In the genomic region with DNA sequence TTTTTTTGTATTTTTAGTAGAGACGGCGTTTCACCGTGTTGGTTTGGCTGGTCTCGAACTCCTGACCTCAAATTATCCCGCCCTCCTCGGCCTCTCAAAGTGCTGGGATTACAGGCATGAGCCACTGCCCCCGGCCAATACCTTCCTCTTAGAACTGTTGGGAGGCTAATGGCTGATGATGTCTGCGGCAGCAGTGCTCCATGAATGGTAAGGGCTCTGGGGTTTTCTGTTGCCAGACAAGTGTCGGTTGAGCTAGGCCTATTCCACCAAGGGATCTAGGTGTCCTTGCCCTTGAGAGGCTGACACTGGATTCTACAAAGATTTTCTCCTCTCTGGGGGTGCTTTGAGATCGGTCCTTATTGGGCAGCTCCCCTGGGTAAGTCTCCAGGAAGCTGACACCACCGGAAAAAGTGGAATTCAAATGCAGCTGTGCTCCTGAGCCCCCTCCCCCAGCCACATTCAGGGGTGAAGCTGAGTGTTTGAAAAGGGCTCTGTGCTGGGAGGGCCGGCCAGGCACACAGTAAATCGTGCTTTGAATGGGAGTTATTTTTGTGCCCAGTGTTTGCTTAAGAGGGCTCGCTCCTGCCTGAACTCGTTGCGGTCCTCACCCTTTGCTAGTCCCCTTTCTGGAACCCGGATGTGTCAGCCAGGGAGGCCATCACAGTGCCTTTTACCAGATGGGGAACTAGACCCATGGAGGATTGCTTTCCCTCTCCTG, we compare ENCODE assay signal across 10 cellular contexts. TPM values are rescaled to one million over a fixed set of nuclear protein-coding genes. Genes with fewer than 3 reads are reported as not detected.
A peak's percentile ranks its signal among the peaks of the same experiment; 100 is the strongest.
DNase-seq lines count a peak whose midpoint lies in the region; FAIRE-seq and TF ChIP-seq lines count a peak whose summit lies in the region.
"Had no signal": no experiment of that assay in that cellular context is flagged by ENCODE, and none has a peak within 500 bp of the region (broad histone marks: within the 10 kb centered on the region; RNA-seq: fewer than 3 reads in every experiment).

No MANE protein-coding gene starts in this region.

- CTCF ChIA-PET in H1 (lab: Charles Lee; ENCODE audit: partially characterized antibody): interaction anchor here (0.6 to 10.2 kb wide), 14 partner anchors 12 to 487 kb away, joined by 3 to 107 read pairs (median 3); no protein-coding TSS in a partner anchor
- CTCF ChIA-PET in activated naive CD4-positive, alpha-beta T cell treated with anti-CD3 and anti-CD28 coated beads for 36 hours (lab: Charles Lee): interaction anchor here (0.5 kb wide), 1 partner anchor 9 kb away, joined by 3 read pairs; no protein-coding TSS in a partner anchor

- peak overlapping the region; percentile 93 for H4K5ac ChIP-seq in H1 (ENCODE audit: insufficient read length, low read depth, low read length)

- peak overlapping the region; percentile 85 to 86 for H3K4me2 ChIP-seq in H1 (ENCODE audit: insufficient read depth in 1 of 2, low read depth in 2 of 2, low read length in 2 of 2)

- peak overlapping the region; percentile 89 for H3K27ac ChIP-seq in H1 (ENCODE audit: low read depth, low read length)

- H2BK12ac ChIP-seq in H1 (ENCODE audit: low read depth, low read length): peak overlapping the region; percentile 82

- peaks cover 8% of the 10 kb centered on the region for H3K27me3 Mint-ChIP-seq in nephron (ENCODE audit: low read depth)
- H3K27me3 Mint-ChIP-seq in activated naive CD4-positive, alpha-beta T cell treated with anti-CD3 and anti-CD28 coated beads for 36 hours (ENCODE audit: low read depth): peaks cover 42% of the 10 kb centered on the region

- peak overlapping the region; percentile 61 to 95 (median 90) for H3K27ac Mint-ChIP-seq in nephron
- no peak overlapping the region for H3K27ac Mint-ChIP-seq in activated naive CD4-positive, alpha-beta T cell treated with anti-CD3 and anti-CD28 coated beads for 36 hours

- peak overlapping the region; percentile 53 to 72 (median 71) for H3K4me3 Mint-ChIP-seq in nephron
- no peak overlapping the region for H3K4me3 Mint-ChIP-seq in activated naive CD4-positive, alpha-beta T cell treated with anti-CD3 and anti-CD28 coated beads for 36 hours
- H3K4me3 Mint-ChIP-seq: CD4-positive, CD25-positive, alpha-beta regulatory T cell had no signal

- H2BK15ac ChIP-seq in H1 (ENCODE audit: low read length): peak overlapping the region; percentile 13; the same call in 1 of the 2 replicates

- H2AK5ac ChIP-seq in H1 (ENCODE audit: low read depth, low read length): peak overlapping the region; percentile 76

- H3K9me3 ChIP-seq in H1 (ENCODE audit: insufficient read depth in 2 of 2, low read depth in 1 of 2, low read length in 1 of 2): no peaks in the 10 kb centered on the region

- H3K36me3 ChIP-seq in H1 (ENCODE audit: control insufficient read depth in 2 of 4, insufficient read depth in 4 of 4, low read length in 3 of 4): no peaks in the 10 kb centered on the region

- DNase-seq in DMS153 (lab: John Stamatoyannopoulos, UW) (peak; percentile 98), NCI-H2196 (lab: John Stamatoyannopoulos, UW; ENCODE audit: unreplicated experiment) (peak; percentile 71), H1 (ENCODE audit: low read depth in 1 of 2, low spot score in 2 of 2) (peak; percentile 73 to 89), foreskin fibroblast (no peak)
- no peak for DNase-seq in activated CD4-positive, CD25-positive, alpha-beta regulatory T cell (lab: John Stamatoyannopoulos, UW)
- no peak for DNase-seq in stimulated activated CD8-positive, alpha-beta memory T cell treated with anti-CD3 and anti-CD28 coated beads, Interleukin-4, amount 100 ng/mL, for 48 hours
- no peak for DNase-seq in activated naive CD4-positive, alpha-beta T cell treated with anti-CD3 and anti-CD28 coated beads for 36 hours
- DNase-seq: CD4-positive, CD25-positive, alpha-beta regulatory T cell; NCI-H1694 had no signal

- 17% methylated on average over 17 of the region's 17 CpGs; no CpG with 5 or more reads in 1 of the 2 experiments for WGBS in H1 (ENCODE audit: extremely low coverage in 1 of 2, insufficient coverage in 1 of 2, insufficient read length in 1 of 2, insufficient replicate concordance in 2 of 2, low coverage in 1 of 2, low lambda C conversion rate in 2 of 2, missing lambda C conversion rate in 1 of 2), 2 experiments

- peak overlapping the region; percentile 52 for H2BK120ac ChIP-seq in H1 (replicated peaks; ENCODE audit: low read depth, low read length)

- H3K79me2 ChIP-seq in H1 (ENCODE audit: control insufficient read depth in 1 of 2, insufficient read depth in 2 of 2, low read length in 2 of 2): peaks cover 48 to 80% of the 10 kb centered on the region in 2 experiments

- H3K27me3 ChIP-seq in H1 (replicated peaks in 1 of 4; ENCODE audit: control insufficient read depth in 3 of 4, extremely low read depth in 1 of 4, insufficient read depth in 3 of 4, low read length in 3 of 4): no peaks in the 10 kb centered on the region

- peak; percentile 76 for FAIRE-seq in H1 (lab: Jason Lieb, UNC)

- no peaks in the 10 kb centered on the region for H3K36me3 Mint-ChIP-seq in nephron (ENCODE audit: low read depth)
- H3K36me3 Mint-ChIP-seq in activated naive CD4-positive, alpha-beta T cell treated with anti-CD3 and anti-CD28 coated beads for 36 hours (ENCODE audit: low read depth): no peaks in the 10 kb centered on the region
- H3K36me3 Mint-ChIP-seq: CD4-positive, CD25-positive, alpha-beta regulatory T cell had no signal

- peak overlapping the region; percentile 9 for H3K14ac ChIP-seq in H1 (ENCODE audit: insufficient read length)

- no peak; a peak in 1 of 4 replicates for TF ChIP-seq CTCF in H1 (IDR thresholded peaks at IDR 0.05; ENCODE audit: control extremely low read depth in 1 of 3, insufficient read depth in 1 of 3, low read depth in 1 of 3, low read length in 3 of 3)
- no peak for TF ChIP-seq CTCF in nephron (IDR thresholded peaks at IDR 0.05; ENCODE audit: unreplicated experiment in 3 of 3)
- TF ChIP-seq CTCF in foreskin fibroblast (IDR thresholded peaks at IDR 0.05; ENCODE audit: low read depth, low read length): no peak

- H3K4me3 ChIP-seq in H1 (ENCODE audit: extremely low read depth in 1 of 4, insufficient read depth in 2 of 4, low read depth in 3 of 4, low read length in 4 of 4) (peak overlapping the region; percentile 12 to 48 (median 28); a peak in 6 of 8 replicates), foreskin fibroblast (ENCODE audit: low read depth in 1 of 2, low read length in 2 of 2) (no peak overlapping the region)

- peak overlapping the region; percentile 88 for H4K91ac ChIP-seq in H1 (replicated peaks; ENCODE audit: insufficient read length, low read length)

- H2BK5ac ChIP-seq in H1 (ENCODE audit: low read depth, low read length): peak overlapping the region; percentile 100

- no peaks in the 10 kb centered on the region for H3K9me3 Mint-ChIP-seq in nephron
- no peaks in the 10 kb centered on the region for H3K9me3 Mint-ChIP-seq in activated naive CD4-positive, alpha-beta T cell treated with anti-CD3 and anti-CD28 coated beads for 36 hours
- H3K9me3 Mint-ChIP-seq: CD4-positive, CD25-positive, alpha-beta regulatory T cell had no signal

- H3K4me1 Mint-ChIP-seq in nephron: peaks cover 67% of the 10 kb centered on the region
- peaks cover 16% of the 10 kb centered on the region for H3K4me1 Mint-ChIP-seq in activated naive CD4-positive, alpha-beta T cell treated with anti-CD3 and anti-CD28 coated beads for 36 hours (ENCODE audit: low read depth)

- H3K23me2 ChIP-seq in H1 (ENCODE audit: low read depth, low read length): peaks cover 25% of the 10 kb centered on the region

- peak overlapping the region; percentile 100 for H2BK20ac ChIP-seq in H1 (ENCODE audit: low read length)

- H3K9ac ChIP-seq in H1 (replicated peaks in 1 of 4; ENCODE audit: extremely low read depth in 1 of 4, low read depth in 3 of 4, low read length in 3 of 4): peak overlapping the region in 3 of 4 experiments; percentile 43 to 78 (median 45); a peak in 6 of 7 replicates

- H4K8ac ChIP-seq in H1 (ENCODE audit: extremely low read depth, insufficient read depth, low read length): no peak overlapping the region

- H3K18ac ChIP-seq in H1 (ENCODE audit: extremely low read depth, low read length): peak overlapping the region; percentile 95

- TF ChIP-seq EP300 in H1 (IDR thresholded peaks at IDR 0.05; ENCODE audit: borderline replicate concordance in 1 of 2, low read depth in 2 of 2, low read length in 2 of 2): no peak

- no peak overlapping the region for H3K23ac ChIP-seq in H1 (ENCODE audit: insufficient read length)

- peaks cover 7 to 26% of the 10 kb centered on the region in 2 experiments for H4K20me1 ChIP-seq in H1 (replicated peaks in 1 of 2; ENCODE audit: control insufficient read depth in 1 of 2, insufficient read depth in 2 of 2, low read length in 2 of 2)

- no peak overlapping the region for H2AFZ ChIP-seq in H1 (ENCODE audit: low read length)

- POLR2A ChIA-PET in H1 (lab: Charles Lee; ENCODE audit: partially characterized antibody): interaction anchor here (0.6 to 12.9 kb wide), 26 partner anchors 8 to 438 kb away, joined by 3 to 101 read pairs (median 5); partner anchors contain the start of gene MDM4

- peak overlapping the region; percentile 37 for H3K56ac ChIP-seq in H1 (replicated peaks; ENCODE audit: insufficient read length, low read depth, low read length)

- H3K79me1 ChIP-seq in H1 (ENCODE audit: low read depth, low read length): peaks cover 17% of the 10 kb centered on the region; the same call in 1 of the 2 replicates

- peaks cover 27 to 60% (median 53%) of the 10 kb centered on the region in 4 experiments for H3K4me1 ChIP-seq in H1 (replicated peaks in 1 of 4; ENCODE audit: control insufficient read depth in 3 of 4, insufficient read depth in 4 of 4, low read length in 3 of 4)

- TF ChIP-seq RAD21 in H1 (IDR thresholded peaks at IDR 0.05 in 1 of 2, conservative IDR thresholded peaks at IDR 0.05 in 1 of 2; ENCODE audit: low read depth in 2 of 2, low read length in 2 of 2): no peak

- intact Hi-C loops in activated naive CD4-positive, alpha-beta T cell treated with anti-CD3 and anti-CD28 coated beads for 36 hours (cut with micrococcal nuclease): no loop called here

- TF ChIP-seq POLR2A in H1 (IDR thresholded peaks at IDR 0.05; ENCODE audit: control extremely low read depth in 1 of 2, low read depth in 2 of 2, low read length in 2 of 2): peak; percentile 19 to 82

- H3K4ac ChIP-seq in H1 (replicated peaks; ENCODE audit: insufficient read length, low read depth, low read length): peak overlapping the region; percentile 73

TF ChIP-seq in H1, 55 proteins besides CTCF, POLR2A, EP300 and RAD21 (continues in another document):
- peak; percentile 75 for TF ChIP-seq ASH2L (IDR thresholded peaks at IDR 0.05; ENCODE audit: low read length)

RNA-seq across cellular contexts. Expression of gene SOX13, which starts 5.2 kb away (rescaled TPM):
- total RNA-seq in H1 (2021; fragmentation: NEBNext Ultra II Directional; extraction: Animal tissue kit (Norgen Biotek cat#: 25700)): 173 and 180 TPM in 2 replicates
- 113 and 169 TPM in 2 replicates for polyA plus RNA-seq in H1 (2011; rRNA removed)
- 96.2 TPM for polyA plus RNA-seq in H1 (2011; cell fraction: cytosol; rRNA removed)
- 219 TPM for polyA plus RNA-seq in H1 (2011; cell fraction: nucleus; rRNA removed)
- polyA plus RNA-seq in H1 (2012, experiment 1 of 2): 59.8 to 90.9 TPM (median 83.4 TPM) in 4 replicates
- polyA plus RNA-seq in H1 (2012, experiment 2 of 2): 63.6 TPM
- 44.3 TPM for polyA plus RNA-seq in H1 (2013, experiment 1 of 2)
- polyA plus RNA-seq in H1 (2013, experiment 2 of 2): 44.2 TPM
- polyA minus RNA-seq in H1 (2011; rRNA and poly(A)+ RNA removed): 81.6 and 128 TPM in 2 replicates
- 90.1 TPM for polyA minus RNA-seq in H1 (2011; cell fraction: cytosol; rRNA and poly(A)+ RNA removed)
- polyA minus RNA-seq in H1 (2011; cell fraction: nucleus; rRNA and poly(A)+ RNA removed): 162 TPM
- total RNA-seq in activated naive CD4-positive, alpha-beta T cell treated with anti-CD3 and anti-CD28 coated beads for 36 hours: under 1 TPM; 0.10 to 0.17 TPM
- polyA plus RNA-seq: CD4-positive, CD25-positive, alpha-beta regulatory T cell had no signal

Comparison
In these comparisons a context has a peak if more than half of its experiments do, and no peak if none do; other contexts are left out.
1. DNase-seq: peak in DMS153 (single experiment), NCI-H2196 (single experiment) and H1 (2 of 2); none in activated CD4-positive, CD25-positive, alpha-beta regulatory T cell (0 of 4), stimulated activated CD8-positive, alpha-beta memory T cell treated with anti-CD3 and anti-CD28 coated beads, Interleukin-4, amount 100 ng/mL, for 48 hours (single experiment), activated naive CD4-positive, alpha-beta T cell treated with anti-CD3 and anti-CD28 coated beads for 36 hours (single experiment) and foreskin fibroblast (0 of 2).
2. H3K4me3 ChIP-seq: peak in H1 (4 of 4); none in foreskin fibroblast (0 of 2).
3. RNA of gene SOX13, which starts 5.2 kb away (total RNA-seq): 173 to 180 TPM in H1; 0.10 to 0.17 TPM in activated naive CD4-positive, alpha-beta T cell treated with anti-CD3 and anti-CD28 coated beads for 36 hours; every median in the first group is over 100 times any median in the second.